15 cellular contexts compared by ENCODE assay signal in the genomic region with DNA sequence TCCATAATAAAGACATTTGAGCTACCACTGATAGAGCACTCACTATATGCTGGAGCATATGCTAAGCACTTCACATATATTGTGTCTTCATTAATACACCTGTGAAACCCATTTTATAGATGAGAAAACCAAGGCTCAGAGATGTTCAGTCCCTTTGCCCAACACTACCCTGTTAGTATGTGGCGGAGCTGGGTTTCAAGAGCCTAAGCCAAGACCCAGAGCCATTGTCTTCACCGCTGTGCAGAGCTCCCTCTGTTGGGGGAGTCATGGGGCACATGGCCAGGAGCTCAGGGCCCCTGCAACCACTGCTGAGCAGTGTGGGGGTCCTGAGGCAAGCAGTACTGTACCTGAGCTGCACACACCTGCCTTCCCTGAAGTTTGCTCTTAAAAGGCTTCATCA.
"Had no signal": no experiment of that assay in that cellular context is flagged by ENCODE, and none has a peak within 500 bp of the region (broad histone marks: within the 10 kb centered on the region; RNA-seq: fewer than 3 reads in every experiment).

No MANE protein-coding gene starts in this region.

- DNase-seq: activated B cell treated with CpG ODN at 0.5 μM for 24 hours; activated CD4-positive, alpha-beta T cell treated with anti-CD3 and anti-CD28 coated beads, Interleukin-2, amount 10 ng/mL, durations not matched to agents 7 days and 5 days; activated CD8-positive, alpha-beta memory T cell treated with anti-CD3 and anti-CD28 coated beads for 24 hours; activated naive CD4-positive, alpha-beta T cell treated with anti-CD3 and anti-CD28 coated beads, Interleukin-2, amount 50 U/mL, for 16 hours; adrenal gland; caudate nucleus; left cardiac atrium; mucosa of descending colon; naive thymus-derived CD8-positive, alpha-beta T cell; nucleus accumbens; stimulated activated CD4-positive, alpha-beta T cell treated with anti-CD3 and anti-CD28 coated beads, Interleukin-12 subunit alpha, Interleukin-12 subunit beta, amount 100 ng/mL, for 4 hours; stimulated activated naive CD4-positive, alpha-beta T cell treated with Interleukin-2 at 50 U/mL for 16 hours had no signal

- H3K27me3 ChIP-seq: adrenal gland had no signal

- ATAC-seq: activated T-helper 17 cell treated with anti-CD3 and anti-CD28 coated beads, Interleukin-2, amount 50 U/mL, for 72 hours; left cardiac atrium; mucosa of descending colon; naive thymus-derived CD8-positive, alpha-beta T cell; sciatic nerve had no signal

- H3K4me3 ChIP-seq: adrenal gland, lung, mucosa of descending colon had no signal

- H3K9me3 ChIP-seq: adrenal gland, mucosa of descending colon had no signal

- H3K36me3 ChIP-seq: adrenal gland had no signal

- H3K27ac ChIP-seq: adrenal gland had no signal
